ENCODE assay signal across 29 cellular contexts in the genomic region with DNA sequence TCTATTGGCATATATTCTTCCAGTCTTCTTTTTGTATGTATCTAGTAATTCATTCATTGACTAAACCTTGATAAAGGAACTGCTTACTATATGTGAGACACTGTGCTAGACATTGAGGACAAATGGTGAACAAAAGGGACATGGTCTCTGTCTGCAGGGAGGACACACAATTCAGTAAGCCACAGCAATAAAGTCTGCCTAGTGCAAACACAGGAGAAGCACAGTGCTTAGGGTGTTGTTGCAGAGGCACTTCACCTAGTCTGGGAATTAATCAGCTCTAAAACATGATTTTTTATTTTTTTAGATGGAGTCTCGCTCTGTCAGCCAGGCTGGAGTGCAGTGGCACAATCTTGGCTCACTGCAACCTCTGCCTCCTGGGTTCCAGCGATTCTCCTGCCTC.
"Had no signal": no experiment of that assay in that cellular context is flagged by ENCODE, and none has a peak within 500 bp of the region (broad histone marks: within the 10 kb centered on the region; RNA-seq: fewer than 3 reads in every experiment).

No MANE protein-coding gene starts in this region.

- H3K27ac Mint-ChIP-seq: activated B cell treated with CpG ODN at 0.5 μM for 24 hours; activated CD8-positive, alpha-beta T cell treated with anti-CD3 and anti-CD28 coated beads for 36 hours; activated naive CD4-positive, alpha-beta T cell treated with anti-CD3 and anti-CD28 coated beads for 36 hours; activated naive CD4-positive, alpha-beta T cell treated with anti-CD3 and anti-CD28 coated beads, Interleukin-2, amount 50 U/mL, for 24 hours; activated naive CD8-positive, alpha-beta T cell treated with anti-CD3 and anti-CD28 coated beads for 36 hours; activated naive CD8-positive, alpha-beta T cell treated with anti-CD3 and anti-CD28 coated beads, Interleukin-2, amount 50 U/mL, for 24 hours; activated T-helper 2 cell treated with anti-CD3 and anti-CD28 coated beads, Interferon-gamma antibody, Interleukin-2, Interleukin-4, amounts not matched to agents 10 μg/mL and 5 μg/mL and 100 μg/mL, durations not matched to agents 14 hours and 24 hours and 36 hours; T-helper 17 cell; T-helper 2 cell treated with Interferon-gamma antibody and Interleukin-4, amounts not matched to agents 5 μg/mL and 100 μg/mL, for 36 hours had no signal

- H3K4me3 ChIP-seq: adrenal gland, body of pancreas, esophagus squamous epithelium, gastroesophageal sphincter had no signal

- H3K4me3 Mint-ChIP-seq: activated B cell treated with CpG ODN at 0.5 μM for 24 hours; activated CD8-positive, alpha-beta T cell treated with anti-CD3 and anti-CD28 coated beads for 36 hours; activated naive CD4-positive, alpha-beta T cell treated with anti-CD3 and anti-CD28 coated beads for 36 hours; activated naive CD4-positive, alpha-beta T cell treated with anti-CD3 and anti-CD28 coated beads, Interleukin-2, amount 50 U/mL, for 24 hours; activated naive CD8-positive, alpha-beta T cell treated with anti-CD3 and anti-CD28 coated beads for 36 hours; activated naive CD8-positive, alpha-beta T cell treated with anti-CD3 and anti-CD28 coated beads, Interleukin-2, amount 50 U/mL, for 24 hours; activated T-cell treated with anti-CD3 and anti-CD28 coated beads, Interleukin-2, amount 50 U/mL, for 4 hours; T-helper 17 cell; T-helper 2 cell treated with Interferon-gamma antibody and Interleukin-4, amounts not matched to agents 5 μg/mL and 100 μg/mL, for 36 hours had no signal

- H3K27me3 Mint-ChIP-seq: activated B cell treated with CpG ODN at 0.5 μM for 24 hours; activated CD8-positive, alpha-beta T cell treated with anti-CD3 and anti-CD28 coated beads for 36 hours; activated naive CD4-positive, alpha-beta T cell treated with anti-CD3 and anti-CD28 coated beads, Interleukin-2, amount 50 U/mL, for 24 hours; activated naive CD8-positive, alpha-beta T cell treated with anti-CD3 and anti-CD28 coated beads for 36 hours had no signal

- H3K4me1 Mint-ChIP-seq: activated B cell treated with CpG ODN at 0.5 μM for 24 hours; activated naive CD4-positive, alpha-beta T cell treated with anti-CD3 and anti-CD28 coated beads, Interleukin-2, amount 50 U/mL, for 24 hours; activated naive CD8-positive, alpha-beta T cell treated with anti-CD3 and anti-CD28 coated beads for 36 hours; activated naive CD8-positive, alpha-beta T cell treated with anti-CD3 and anti-CD28 coated beads, Interleukin-2, amount 50 U/mL, for 24 hours; T-helper 17 cell had no signal

- H3K4me1 ChIP-seq: adrenal gland had no signal

- H3K36me3 ChIP-seq: adrenal gland, esophagus squamous epithelium, gastroesophageal sphincter, WERI-Rb-1 had no signal

- ATAC-seq: activated CD4-positive, CD25-positive, alpha-beta regulatory T cell treated with anti-CD3 and anti-CD28 coated beads, Interleukin-2, amount 50 U/mL, for 24 hours; activated CD8-positive, alpha-beta T cell treated with anti-CD3 and anti-CD28 coated beads for 36 hours; activated naive CD8-positive, alpha-beta T cell treated with anti-CD3 and anti-CD28 coated beads, Interleukin-2, amount 50 U/mL, for 24 hours; activated T-cell treated with anti-CD3 and anti-CD28 coated beads, Interleukin-2, amount 50 U/mL, for 4 hours; body of pancreas; gastroesophageal sphincter; T-helper 17 cell had no signal

- H3K27me3 ChIP-seq: adrenal gland, body of pancreas, esophagus squamous epithelium, gastroesophageal sphincter had no signal

- H3K36me3 Mint-ChIP-seq: activated naive CD4-positive, alpha-beta T cell treated with anti-CD3 and anti-CD28 coated beads, Interleukin-2, amount 50 U/mL, for 24 hours; activated naive CD8-positive, alpha-beta T cell treated with anti-CD3 and anti-CD28 coated beads for 36 hours had no signal

- H3K9me3 ChIP-seq: adrenal gland, body of pancreas, esophagus squamous epithelium, gastroesophageal sphincter had no signal

- H3K9me3 Mint-ChIP-seq: activated B cell treated with CpG ODN at 0.5 μM for 24 hours; activated CD8-positive, alpha-beta T cell treated with anti-CD3 and anti-CD28 coated beads for 36 hours; activated naive CD4-positive, alpha-beta T cell treated with anti-CD3 and anti-CD28 coated beads for 36 hours; activated naive CD4-positive, alpha-beta T cell treated with anti-CD3 and anti-CD28 coated beads, Interleukin-2, amount 50 U/mL, for 24 hours; activated naive CD8-positive, alpha-beta T cell treated with anti-CD3 and anti-CD28 coated beads for 36 hours; activated naive CD8-positive, alpha-beta T cell treated with anti-CD3 and anti-CD28 coated beads, Interleukin-2, amount 50 U/mL, for 24 hours; activated T-cell treated with anti-CD3 and anti-CD28 coated beads, Interleukin-2, amount 50 U/mL, for 4 hours; activated T-helper 2 cell treated with anti-CD3 and anti-CD28 coated beads, Interferon-gamma antibody, Interleukin-2, Interleukin-4, amounts not matched to agents 10 μg/mL and 5 μg/mL and 100 μg/mL, durations not matched to agents 14 hours and 24 hours and 36 hours; T-helper 2 cell treated with Interferon-gamma antibody and Interleukin-4, amounts not matched to agents 5 μg/mL and 100 μg/mL, for 36 hours had no signal

- DNase-seq: activated B cell treated with CpG ODN at 0.5 μM for 24 hours; activated CD4-positive, alpha-beta T cell treated with anti-CD3 and anti-CD28 coated beads for 48 hours; activated CD4-positive, alpha-beta T cell treated with anti-CD3 and anti-CD28 coated beads, Interleukin-2, amount 50 U/mL, for 1 hour; activated CD4-positive, alpha-beta T cell treated with anti-CD3 and anti-CD28 coated beads, Interleukin-2, amount 50 U/mL, for 48 hours; activated CD8-positive, alpha-beta memory T cell treated with anti-CD3 and anti-CD28 coated beads for 24 hours; activated CD8-positive, alpha-beta T cell treated with anti-CD3 and anti-CD28 coated beads for 36 hours; activated effector memory CD4-positive, alpha-beta T cell treated with anti-CD3 and anti-CD28 coated beads, Interleukin-2, amount 50 U/mL, for 16 hours; activated naive CD4-positive, alpha-beta T cell treated with anti-CD3 and anti-CD28 coated beads for 36 hours; activated naive CD8-positive, alpha-beta T cell treated with anti-CD3 and anti-CD28 coated beads for 36 hours; activated naive CD8-positive, alpha-beta T cell treated with anti-CD3 and anti-CD28 coated beads, Interleukin-2, amount 50 U/mL, for 24 hours; activated T-cell treated with anti-CD3 and anti-CD28 coated beads, Interleukin-2, amount 50 U/mL, for 4 hours; adrenal gland; amygdala; aorta; body of pancreas; caudate nucleus; effector CD8-positive, alpha-beta T cell; esophagus squamous epithelium; foreskin melanocyte; T-helper 1 cell; T-helper 17 cell; T1000; WERI-Rb-1 had no signal

- H3K27ac ChIP-seq: adrenal gland, body of pancreas, epithelial cell of prostate, esophagus squamous epithelium, gastroesophageal sphincter, WERI-Rb-1 had no signal
